1 cellular context compared by ENCODE assay signal in the genomic region with DNA sequence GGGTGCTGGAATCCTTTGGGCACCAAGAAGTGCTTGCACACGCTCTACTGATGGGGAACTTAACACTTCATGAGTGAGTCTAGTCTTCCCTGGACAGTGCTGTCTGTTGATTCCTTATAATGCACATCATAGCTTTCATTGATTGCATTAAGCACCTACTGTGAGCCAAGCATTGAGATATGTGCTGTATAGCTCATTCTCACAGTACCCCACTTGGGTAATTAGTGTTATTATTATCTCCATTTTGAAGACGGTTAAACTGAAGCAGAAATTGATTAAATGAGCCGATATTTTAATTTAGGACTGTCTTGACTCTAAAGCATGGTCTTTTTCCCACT.
TF ChIP-seq lines count a peak whose summit lies in the region.

No MANE protein-coding gene starts in this region.

TF ChIP-seq in K562, 482 proteins besides CTCF, POLR2A, EP300 and RAD21 (continued from another document):
- TF ChIP-seq, protein P1, sequence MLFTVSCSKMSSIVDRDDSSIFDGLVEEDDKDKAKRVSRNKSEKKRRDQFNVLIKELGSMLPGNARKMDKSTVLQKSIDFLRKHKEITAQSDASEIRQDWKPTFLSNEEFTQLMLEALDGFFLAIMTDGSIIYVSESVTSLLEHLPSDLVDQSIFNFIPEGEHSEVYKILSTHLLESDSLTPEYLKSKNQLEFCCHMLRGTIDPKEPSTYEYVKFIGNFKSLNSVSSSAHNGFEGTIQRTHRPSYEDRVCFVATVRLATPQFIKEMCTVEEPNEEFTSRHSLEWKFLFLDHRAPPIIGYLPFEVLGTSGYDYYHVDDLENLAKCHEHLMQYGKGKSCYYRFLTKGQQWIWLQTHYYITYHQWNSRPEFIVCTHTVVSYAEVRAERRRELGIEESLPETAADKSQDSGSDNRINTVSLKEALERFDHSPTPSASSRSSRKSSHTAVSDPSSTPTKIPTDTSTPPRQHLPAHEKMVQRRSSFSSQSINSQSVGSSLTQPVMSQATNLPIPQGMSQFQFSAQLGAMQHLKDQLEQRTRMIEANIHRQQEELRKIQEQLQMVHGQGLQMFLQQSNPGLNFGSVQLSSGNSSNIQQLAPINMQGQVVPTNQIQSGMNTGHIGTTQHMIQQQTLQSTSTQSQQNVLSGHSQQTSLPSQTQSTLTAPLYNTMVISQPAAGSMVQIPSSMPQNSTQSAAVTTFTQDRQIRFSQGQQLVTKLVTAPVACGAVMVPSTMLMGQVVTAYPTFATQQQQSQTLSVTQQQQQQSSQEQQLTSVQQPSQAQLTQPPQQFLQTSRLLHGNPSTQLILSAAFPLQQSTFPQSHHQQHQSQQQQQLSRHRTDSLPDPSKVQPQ (CRISPR knock-in tag; IDR thresholded peaks at IDR 0.05; ENCODE audit: borderline replicate concordance), result no peak
- TF ChIP-seq SPI1 (IDR thresholded peaks at IDR 0.05; ENCODE audit: borderline replicate concordance, low read depth, low read length) (0 out of 2 replicates have a peak, but pooled peaks have one; percentile 44), ZNF324 (CRISPR knock-in tag; IDR thresholded peaks at IDR 0.05) (no peak), KDM1A (IDR thresholded peaks at IDR 0.05) (no peak), HNRNPH1 (optimal IDR thresholded peaks at IDR 0.05; ENCODE audit: low read depth, low read length) (no peak)
- TF ChIP-seq, protein P2, sequence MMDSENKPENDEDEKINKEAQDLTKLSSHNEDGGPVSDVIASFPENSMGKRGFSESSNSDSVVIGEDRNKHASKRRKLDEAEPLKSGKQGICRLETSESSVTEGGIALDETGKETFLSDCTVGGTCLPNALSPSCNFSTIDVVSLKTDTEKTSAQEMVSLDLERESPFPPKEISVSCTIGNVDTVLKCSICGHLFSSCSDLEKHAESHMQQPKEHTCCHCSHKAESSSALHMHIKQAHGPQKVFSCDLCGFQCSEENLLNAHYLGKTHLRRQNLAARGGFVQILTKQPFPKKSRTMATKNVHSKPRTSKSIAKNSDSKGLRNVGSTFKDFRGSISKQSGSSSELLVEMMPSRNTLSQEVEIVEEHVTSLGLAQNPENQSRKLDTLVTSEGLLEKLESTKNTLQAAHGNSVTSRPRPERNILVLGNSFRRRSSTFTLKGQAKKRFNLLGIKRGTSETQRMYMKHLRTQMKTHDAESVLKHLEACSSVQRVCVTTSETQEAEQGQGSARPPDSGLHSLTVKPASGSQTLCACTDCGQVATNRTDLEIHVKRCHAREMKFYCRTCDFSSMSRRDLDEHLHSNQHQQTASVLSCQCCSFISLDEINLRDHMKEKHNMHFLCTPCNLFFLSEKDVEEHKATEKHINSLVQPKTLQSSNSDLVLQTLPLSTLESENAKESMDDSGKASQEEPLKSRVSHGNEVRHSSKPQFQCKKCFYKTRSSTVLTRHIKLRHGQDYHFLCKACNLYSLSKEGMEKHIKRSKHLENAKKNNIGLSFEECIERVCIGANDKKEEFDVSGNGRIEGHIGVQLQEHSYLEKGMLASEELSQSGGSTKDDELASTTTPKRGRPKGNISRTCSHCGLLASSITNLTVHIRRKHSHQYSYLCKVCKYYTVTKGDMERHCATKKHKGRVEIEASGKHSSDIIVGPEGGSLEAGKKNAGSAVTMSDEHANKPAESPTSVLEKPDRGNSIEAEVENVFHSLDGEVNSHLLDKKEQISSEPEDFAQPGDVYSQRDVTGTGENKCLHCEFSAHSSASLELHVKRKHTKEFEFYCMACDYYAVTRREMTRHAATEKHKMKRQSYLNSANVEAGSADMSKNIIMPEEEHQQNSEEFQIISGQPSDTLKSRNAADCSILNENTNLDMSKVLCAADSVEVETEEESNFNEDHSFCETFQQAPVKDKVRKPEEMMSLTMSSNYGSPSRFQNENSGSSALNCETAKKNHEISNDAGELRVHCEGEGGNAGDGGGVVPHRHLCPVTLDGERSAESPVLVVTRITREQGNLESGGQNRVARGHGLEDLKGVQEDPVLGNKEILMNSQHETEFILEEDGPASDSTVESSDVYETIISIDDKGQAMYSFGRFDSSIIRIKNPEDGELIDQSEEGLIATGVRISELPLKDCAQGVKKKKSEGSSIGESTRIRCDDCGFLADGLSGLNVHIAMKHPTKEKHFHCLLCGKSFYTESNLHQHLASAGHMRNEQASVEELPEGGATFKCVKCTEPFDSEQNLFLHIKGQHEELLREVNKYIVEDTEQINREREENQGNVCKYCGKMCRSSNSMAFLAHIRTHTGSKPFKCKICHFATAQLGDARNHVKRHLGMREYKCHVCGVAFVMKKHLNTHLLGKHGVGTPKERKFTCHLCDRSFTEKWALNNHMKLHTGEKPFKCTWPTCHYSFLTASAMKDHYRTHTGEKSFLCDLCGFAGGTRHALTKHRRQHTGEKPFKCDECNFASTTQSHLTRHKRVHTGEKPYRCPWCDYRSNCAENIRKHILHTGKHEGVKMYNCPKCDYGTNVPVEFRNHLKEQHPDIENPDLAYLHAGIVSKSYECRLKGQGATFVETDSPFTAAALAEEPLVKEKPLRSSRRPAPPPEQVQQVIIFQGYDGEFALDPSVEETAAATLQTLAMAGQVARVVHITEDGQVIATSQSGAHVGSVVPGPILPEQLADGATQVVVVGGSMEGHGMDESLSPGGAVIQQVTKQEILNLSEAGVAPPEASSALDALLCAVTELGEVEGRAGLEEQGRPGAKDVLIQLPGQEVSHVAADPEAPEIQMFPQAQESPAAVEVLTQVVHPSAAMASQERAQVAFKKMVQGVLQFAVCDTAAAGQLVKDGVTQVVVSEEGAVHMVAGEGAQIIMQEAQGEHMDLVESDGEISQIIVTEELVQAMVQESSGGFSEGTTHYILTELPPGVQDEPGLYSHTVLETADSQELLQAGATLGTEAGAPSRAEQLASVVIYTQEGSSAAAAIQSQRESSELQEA (IDR thresholded peaks at IDR 0.05; ENCODE audit: low read depth), result no peak
